In genomic region chr7:14351167-14351566, GRCh38 we compare ENCODE assay signal across 23 cellular contexts.
A peak's percentile ranks its signal among the peaks of the same experiment; 100 is the strongest.
DNase-seq lines count a peak whose midpoint lies in the region; ATAC-seq and TF ChIP-seq lines count a peak whose summit lies in the region.
"Had no signal": no experiment of that assay in that cellular context is flagged by ENCODE, and none has a peak within 500 bp of the region (broad histone marks: within the 10 kb centered on the region; RNA-seq: fewer than 3 reads in every experiment).

No MANE protein-coding gene starts in this region.

- CTCF ChIA-PET in HEK293T (lab: Yijun Ruan, JAX): interaction anchor here (0.7 kb wide), 1 partner anchor 19 kb away, joined by 5 read pairs; no protein-coding TSS in a partner anchor

- H3K4me3 Mint-ChIP-seq in glutamatergic neuron (ENCODE audit: unreplicated experiment) (no peak overlapping the region), nephron (no peak overlapping the region)
- H3K4me3 Mint-ChIP-seq: activated CD4-positive, alpha-beta T cell treated with anti-CD3 and anti-CD28 coated beads, Interleukin-2, amount 10 ng/mL, durations not matched to agents 24 days and 14 days; activated naive CD4-positive, alpha-beta T cell treated with anti-CD3 and anti-CD28 coated beads for 36 hours; activated T-cell treated with anti-CD3 and anti-CD28 coated beads, Interleukin-2, amount 50 U/mL, for 72 hours; CD4-positive, CD25-positive, alpha-beta regulatory T cell; natural killer cell; stimulated activated naive CD8-positive, alpha-beta T cell treated with anti-CD3 and anti-CD28 coated beads, Interleukin-15, Interleukin-2, amounts not matched to agents 100 ng/mL and 50 ng/mL, for 24 hours; T-helper 17 cell had no signal

- no peak for ATAC-seq in activated naive CD4-positive, alpha-beta T cell treated with anti-CD3 and anti-CD28 coated beads, Interleukin-2, amount 50 U/mL, for 72 hours
- ATAC-seq: activated T-cell treated with anti-CD3 and anti-CD28 coated beads, Interleukin-2, amount 50 U/mL, for 72 hours; left colon; natural killer cell; pancreas; T-helper 17 cell had no signal

- no peaks in the 10 kb centered on the region for H3K4me1 Mint-ChIP-seq in glutamatergic neuron (ENCODE audit: low read depth, unreplicated experiment)
- H3K4me1 Mint-ChIP-seq in nephron: peaks cover 15% of the 10 kb centered on the region
- H3K4me1 Mint-ChIP-seq: activated CD4-positive, alpha-beta T cell treated with anti-CD3 and anti-CD28 coated beads, Interleukin-2, amount 10 ng/mL, durations not matched to agents 24 days and 14 days; CD4-positive, CD25-positive, alpha-beta regulatory T cell; natural killer cell; T-helper 17 cell had no signal

- H3K27ac Mint-ChIP-seq in glutamatergic neuron (ENCODE audit: unreplicated experiment) (no peak overlapping the region), nephron (peak overlapping the region; percentile 12 to 34 (median 29))
- H3K27ac Mint-ChIP-seq in activated naive CD4-positive, alpha-beta T cell treated with anti-CD3 and anti-CD28 coated beads, Interleukin-2, amount 50 U/mL, for 72 hours: no peak overlapping the region
- H3K27ac Mint-ChIP-seq: activated CD4-positive, alpha-beta T cell treated with anti-CD3 and anti-CD28 coated beads, Interleukin-2, amount 10 ng/mL, durations not matched to agents 24 days and 14 days; activated naive CD4-positive, alpha-beta T cell treated with anti-CD3 and anti-CD28 coated beads for 36 hours; activated T-cell treated with anti-CD3 and anti-CD28 coated beads, Interleukin-2, amount 50 U/mL, for 72 hours; CD4-positive, CD25-positive, alpha-beta regulatory T cell; natural killer cell; stimulated activated naive CD8-positive, alpha-beta T cell treated with anti-CD3 and anti-CD28 coated beads, Interleukin-15, Interleukin-2, amounts not matched to agents 100 ng/mL and 50 ng/mL, for 24 hours; T-helper 17 cell had no signal

- POLR2A ChIA-PET in HEK293T (lab: Yijun Ruan, JAX): no interaction called here

- H3K9me3 Mint-ChIP-seq in glutamatergic neuron (ENCODE audit: unreplicated experiment) (peaks cover 2% of the 10 kb centered on the region), nephron (peaks cover 3% of the 10 kb centered on the region)
- peaks cover 0 to 7% of the 10 kb centered on the region in 2 donors for H3K9me3 Mint-ChIP-seq in activated naive CD4-positive, alpha-beta T cell treated with anti-CD3 and anti-CD28 coated beads, Interleukin-2, amount 50 U/mL, for 72 hours
- H3K9me3 Mint-ChIP-seq: activated CD4-positive, alpha-beta T cell treated with anti-CD3 and anti-CD28 coated beads, Interleukin-2, amount 10 ng/mL, durations not matched to agents 24 days and 14 days; stimulated activated naive CD8-positive, alpha-beta T cell treated with anti-CD3 and anti-CD28 coated beads, Interleukin-15, Interleukin-2, amounts not matched to agents 100 ng/mL and 50 ng/mL, for 24 hours had no signal

- H3K36me3 Mint-ChIP-seq in glutamatergic neuron (ENCODE audit: unreplicated experiment) (no peaks in the 10 kb centered on the region), nephron (ENCODE audit: low read depth) (no peaks in the 10 kb centered on the region)
- H3K36me3 Mint-ChIP-seq in activated naive CD4-positive, alpha-beta T cell treated with anti-CD3 and anti-CD28 coated beads, Interleukin-2, amount 50 U/mL, for 72 hours: no peaks in the 10 kb centered on the region
- H3K36me3 Mint-ChIP-seq: CD4-positive, CD25-positive, alpha-beta regulatory T cell; natural killer cell had no signal

- H3K27me3 Mint-ChIP-seq in glutamatergic neuron (ENCODE audit: unreplicated experiment) (no peaks in the 10 kb centered on the region), nephron (ENCODE audit: low read depth) (no peaks in the 10 kb centered on the region)
- H3K27me3 Mint-ChIP-seq: activated CD4-positive, alpha-beta T cell treated with anti-CD3 and anti-CD28 coated beads, Interleukin-2, amount 10 ng/mL, durations not matched to agents 24 days and 14 days; CD4-positive, CD25-positive, alpha-beta regulatory T cell; stimulated activated naive CD8-positive, alpha-beta T cell treated with anti-CD3 and anti-CD28 coated beads, Interleukin-15, Interleukin-2, amounts not matched to agents 100 ng/mL and 50 ng/mL, for 24 hours; T-helper 17 cell had no signal

- DNase-seq in ELR (ENCODE audit: low read depth) (peak; percentile 29), HEK293T (ENCODE audit: extremely low spot score) (peak; percentile 16), glutamatergic neuron (peak; percentile 15), NCI-H446 treated with DMSO at 0.1 percent for 48 hours (lab: John Stamatoyannopoulos, UW) (no peak), COLO668 (lab: John Stamatoyannopoulos, UW; ENCODE audit: unreplicated experiment) (no peak)
- no peak for DNase-seq in activated naive CD4-positive, alpha-beta T cell treated with anti-CD3 and anti-CD28 coated beads, Interleukin-2, amount 50 U/mL, for 72 hours (ENCODE audit: low spot score in 2 of 2)
- DNase-seq: activated CD4-positive, alpha-beta T cell treated with anti-CD3 and anti-CD28 coated beads, Interleukin-2, amount 10 ng/mL, durations not matched to agents 24 days and 14 days; activated naive CD4-positive, alpha-beta T cell treated with anti-CD3 and anti-CD28 coated beads for 36 hours; activated T-cell treated with anti-CD3 and anti-CD28 coated beads, Interleukin-2, amount 50 U/mL, for 72 hours; CD4-positive, CD25-positive, alpha-beta regulatory T cell; EL; left colon; natural killer cell; NCI-H1105 treated with DMSO at 0.1 percent for 48 hours; NCI-H2029 treated with DMSO at 0.1 percent for 48 hours; NCI-H524 treated with DMSO at 0.1 percent for 48 hours; pancreas; sigmoid colon; stimulated activated CD4-positive, alpha-beta T cell treated with anti-CD3 and anti-CD28 coated beads, Interleukin-15, amount 100 ng/mL, for 24 hours; T-helper 17 cell; tibial artery had no signal

- TF ChIP-seq CTCF in glutamatergic neuron (IDR thresholded peaks at IDR 0.05; ENCODE audit: partially characterized antibody, unreplicated experiment): no peak
- TF ChIP-seq CTCF in nephron (IDR thresholded peaks at IDR 0.05; ENCODE audit: unreplicated experiment in 3 of 3): no peak

TF ChIP-seq in HEK293T, 16 proteins besides CTCF, POLR2A, EP300 and RAD21:
- no peak for TF ChIP-seq ELF4 (IDR thresholded peaks at IDR 0.05)
- TF ChIP-seq, protein P1, sequence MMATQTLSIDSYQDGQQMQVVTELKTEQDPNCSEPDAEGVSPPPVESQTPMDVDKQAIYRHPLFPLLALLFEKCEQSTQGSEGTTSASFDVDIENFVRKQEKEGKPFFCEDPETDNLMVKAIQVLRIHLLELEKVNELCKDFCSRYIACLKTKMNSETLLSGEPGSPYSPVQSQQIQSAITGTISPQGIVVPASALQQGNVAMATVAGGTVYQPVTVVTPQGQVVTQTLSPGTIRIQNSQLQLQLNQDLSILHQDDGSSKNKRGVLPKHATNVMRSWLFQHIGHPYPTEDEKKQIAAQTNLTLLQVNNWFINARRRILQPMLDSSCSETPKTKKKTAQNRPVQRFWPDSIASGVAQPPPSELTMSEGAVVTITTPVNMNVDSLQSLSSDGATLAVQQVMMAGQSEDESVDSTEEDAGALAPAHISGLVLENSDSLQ (IDR thresholded peaks at IDR 0.05): no peak
- TF ChIP-seq BHLHE40 (IDR thresholded peaks at IDR 0.05; ENCODE audit: borderline replicate concordance): no peak
- no peak for TF ChIP-seq LEF1 (IDR thresholded peaks at IDR 0.05; ENCODE audit: borderline replicate concordance)
- no peak for TF ChIP-seq CTBP1 (IDR thresholded peaks at IDR 0.05; ENCODE audit: borderline replicate concordance)
- TF ChIP-seq FOXM1 (IDR thresholded peaks at IDR 0.05; ENCODE audit: borderline replicate concordance): no peak
- TF ChIP-seq NFRKB (IDR thresholded peaks at IDR 0.05): no peak
- no peak for TF ChIP-seq ZNF384 (IDR thresholded peaks at IDR 0.05)
- no peak for TF ChIP-seq HDGF (IDR thresholded peaks at IDR 0.05; ENCODE audit: borderline replicate concordance)
- no peak for TF ChIP-seq SUZ12 (IDR thresholded peaks at IDR 0.05)
- TF ChIP-seq SP1 (IDR thresholded peaks at IDR 0.05): no peak
- no peak for TF ChIP-seq FOXA1 (IDR thresholded peaks at IDR 0.05)
- TF ChIP-seq L3MBTL2 (conservative IDR thresholded peaks at IDR 0.05): no peak
- TF ChIP-seq FOXK2 (IDR thresholded peaks at IDR 0.05): no peak
- TF ChIP-seq TARDBP (IDR thresholded peaks at IDR 0.05): no peak
- TF ChIP-seq ARNT (IDR thresholded peaks at IDR 0.05): no peak

Comparison
In these comparisons a context has a peak if more than half of its experiments do, and no peak if none do; other contexts are left out.
1. DNase-seq: peak in ELR (single experiment), HEK293T (single experiment) and glutamatergic neuron (single experiment); none in activated naive CD4-positive, alpha-beta T cell treated with anti-CD3 and anti-CD28 coated beads, Interleukin-2, amount 50 U/mL, for 72 hours (0 of 2), NCI-H446 treated with DMSO at 0.1 percent for 48 hours (single experiment) and COLO668 (single experiment).
2. H3K27ac Mint-ChIP-seq: peak in nephron (3 of 3); none in glutamatergic neuron (single experiment) and activated naive CD4-positive, alpha-beta T cell treated with anti-CD3 and anti-CD28 coated beads, Interleukin-2, amount 50 U/mL, for 72 hours (0 of 2).